In the genomic region with DNA sequence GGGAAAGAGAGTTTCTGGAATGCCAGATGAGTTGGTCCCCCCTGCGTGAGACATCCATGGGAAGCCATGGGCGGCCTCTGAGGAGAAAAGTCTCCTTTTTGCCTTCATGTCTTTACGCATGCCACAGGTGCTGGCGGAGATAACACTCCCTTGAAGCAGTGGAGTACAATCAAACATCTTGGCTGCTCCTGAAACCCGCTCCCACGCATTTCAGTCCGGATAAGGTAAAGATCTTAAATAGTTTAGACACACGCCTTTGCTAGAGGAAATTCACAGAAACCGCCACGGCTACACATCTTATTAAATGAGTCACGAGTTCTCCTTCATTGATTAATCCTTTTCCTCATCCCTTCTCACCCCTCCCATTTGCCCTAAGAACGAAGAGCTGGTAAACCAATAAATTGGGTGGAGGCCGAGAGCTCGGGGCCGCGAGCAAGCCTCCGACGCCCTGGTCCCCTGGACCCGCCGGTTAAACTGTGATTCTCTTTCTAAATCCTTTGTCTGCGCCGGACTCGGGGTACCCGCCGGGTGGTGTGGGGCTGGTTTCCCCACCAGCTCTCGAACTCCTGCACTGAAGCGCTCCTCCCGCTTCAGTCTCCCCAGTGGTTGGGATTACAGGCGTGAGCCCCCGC, we compare ENCODE assay signal across 8 cellular contexts. TPM values are rescaled to one million over a fixed set of nuclear protein-coding genes. Genes with fewer than 3 reads are reported as not detected.
DNase-seq lines count a peak whose midpoint lies in the region; ATAC-seq and TF ChIP-seq lines count a peak whose summit lies in the region.

No MANE protein-coding gene starts in this region.

- no peaks in the 10 kb centered on the region for H4K20me1 ChIP-seq in osteoblast (ENCODE audit: insufficient read depth, low read length)

- peak overlapping the region; percentile 73 to 75 for H3K27ac ChIP-seq in esophagus (ENCODE audit: low read depth in 2 of 2, low read length in 1 of 2)
- H3K27ac ChIP-seq in osteoblast (ENCODE audit: low read depth, low read length), result no peak overlapping the region

- H3K27me3 ChIP-seq in esophagus (ENCODE audit: control insufficient read depth in 1 of 2, insufficient read depth in 2 of 2, low read length in 2 of 2) (no peaks in the 10 kb centered on the region), osteoblast (ENCODE audit: insufficient read depth, low read length) (no peaks in the 10 kb centered on the region)

- H3K4me3 ChIP-seq in WI38 (ENCODE audit: low read depth, low read length) (peak overlapping the region; percentile 65), esophagus (ENCODE audit: low read depth in 1 of 2, low read length in 2 of 2) (peak overlapping the region; percentile 55 to 66), osteoblast (ENCODE audit: insufficient read depth, low read length) (peak overlapping the region; percentile 76)

- no peaks in the 10 kb centered on the region for H3K79me2 ChIP-seq in osteoblast (ENCODE audit: insufficient read depth, low read length)

- no peak for TF ChIP-seq POLR2A in GM18505 (IDR thresholded peaks at IDR 0.05; ENCODE audit: borderline replicate concordance, extremely low read depth, insufficient read depth, insufficient read length)

- H3K9me3 ChIP-seq in esophagus (ENCODE audit: control insufficient read depth in 2 of 2, insufficient read depth in 1 of 2, low read depth in 1 of 2, low read length in 1 of 2) (no peaks in the 10 kb centered on the region), osteoblast (ENCODE audit: low read depth, low read length) (no peaks in the 10 kb centered on the region)

- H3K4me1 ChIP-seq in esophagus (ENCODE audit: control insufficient read depth in 2 of 2, insufficient read depth in 2 of 2, low read length in 1 of 2) (peaks cover 0 to 2% of the 10 kb centered on the region in 2 donors), osteoblast (ENCODE audit: insufficient read depth, low read length) (no peaks in the 10 kb centered on the region)

- 11 to 12% methylated on average over 30 of the region's 30 CpGs for WGBS in esophagus, 2 donors

- H2AFZ ChIP-seq in osteoblast (ENCODE audit: low read length), result peak overlapping the region; percentile 73

- H3K4me2 ChIP-seq in osteoblast (ENCODE audit: insufficient read depth, low read length), result peak overlapping the region; percentile 76

- DNase-seq in ELR (ENCODE audit: low read depth) (peak; percentile 52), osteoblast (ENCODE audit: insufficient read length, low spot score, missing footprints) (no peak), activated gamma-delta T cell treated with Interleukin-2 at 50 U/mL for 16 hours (no peak), AG08396 (ENCODE audit: low spot score) (no peak)

- ATAC-seq in GM18505 (IDR thresholded peaks at IDR 0.05; ENCODE audit: unreplicated experiment) (no peak), HG02642 (IDR thresholded peaks at IDR 0.05; ENCODE audit: poor library complexity, unreplicated experiment) (no peak)

- no peak for TF ChIP-seq CTCF in WI38 (IDR thresholded peaks at IDR 0.05; ENCODE audit: low read depth, low read length)
- no peak for TF ChIP-seq CTCF in osteoblast (IDR thresholded peaks at IDR 0.05; ENCODE audit: extremely low read depth, low read depth, low read length)

- H3K36me3 ChIP-seq in esophagus (ENCODE audit: control insufficient read depth in 2 of 2, insufficient read depth in 2 of 2, low read length in 1 of 2) (no peaks in the 10 kb centered on the region), osteoblast (ENCODE audit: insufficient read depth, low read length) (no peaks in the 10 kb centered on the region)

RNA-seq across cellular contexts. Expression of a gene that starts 6.6 kb away (rescaled TPM):
- polyA plus RNA-seq in esophagus, result 1 to 10 TPM; 1.7 to 2.0 TPM
- total RNA-seq in osteoblast, result 10.1 and 11.8 TPM in 2 replicates

RNA-seq across cellular contexts. Expression of a gene that starts 32.1 kb away (rescaled TPM):
- 1 to 10 TPM in 1 of 2 donors, under 1 TPM in 1; 0.49 to 1.4 TPM for polyA plus RNA-seq in esophagus
- 2.9 and 3.8 TPM in 2 replicates for total RNA-seq in osteoblast
